In the genomic region with DNA sequence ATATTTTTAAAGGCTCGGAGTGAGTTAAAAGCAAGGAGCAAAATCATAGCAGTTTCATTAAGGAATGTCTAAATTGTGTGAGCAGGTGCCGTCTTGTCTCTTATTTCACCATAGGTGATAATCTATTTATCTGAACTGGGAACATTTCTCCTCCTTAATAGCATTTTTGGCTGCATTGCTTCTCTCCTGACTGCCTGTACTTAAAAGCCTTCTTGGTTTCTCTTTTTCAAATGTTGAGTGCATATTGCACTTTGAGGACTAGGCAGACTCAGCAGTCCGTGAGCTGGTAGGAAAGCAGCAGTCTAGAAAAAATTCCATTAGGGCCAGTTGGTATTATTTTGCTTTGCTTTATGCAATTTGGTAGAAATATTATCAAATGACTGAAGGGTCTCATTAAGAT, we compare ENCODE assay signal across 26 cellular contexts.
DNase-seq lines count a peak whose midpoint lies in the region; ATAC-seq, FAIRE-seq and TF ChIP-seq lines count a peak whose summit lies in the region.
"Had no signal": no experiment of that assay in that cellular context is flagged by ENCODE, and none has a peak within 500 bp of the region (broad histone marks: within the 10 kb centered on the region; RNA-seq: fewer than 3 reads in every experiment).

No MANE protein-coding gene starts in this region.

- POLR2A ChIA-PET in SK-N-SH (lab: Yijun Ruan, JAX), result no interaction called here
- POLR2A ChIA-PET in H1 (lab: Charles Lee; ENCODE audit: partially characterized antibody), result no interaction called here

- H3F3A ChIP-seq in SK-N-SH (replicated peaks; ENCODE audit: insufficient read depth), result no peaks in the 10 kb centered on the region

- H3K9me3 ChIP-seq in SK-N-SH (no peaks in the 10 kb centered on the region), OCI-LY3 (ENCODE audit: insufficient read depth, low read length) (no peaks in the 10 kb centered on the region), H1 (ENCODE audit: insufficient read depth in 2 of 2, low read depth in 1 of 2, low read length in 1 of 2) (no peaks in the 10 kb centered on the region), stomach smooth muscle (ENCODE audit: control insufficient read depth in 2 of 2, low read length in 2 of 2) (no peaks in the 10 kb centered on the region)
- H3K9me3 ChIP-seq: Caco-2, Peyer's patch had no signal

- FAIRE-seq in H1 (lab: Jason Lieb, UNC), result no peak
- FAIRE-seq: GM12891, H54, HepG2, K562 had no signal

- DNase-seq in SK-N-SH, result no peak
- no peak for DNase-seq in H1 (ENCODE audit: low read depth in 1 of 2, low spot score in 2 of 2)
- DNase-seq in KG1 (lab: John Stamatoyannopoulos, UW), result no peak
- no peak for DNase-seq in dedifferentiated amniotic fluid mesenchymal stem cell (ENCODE audit: extremely low spot score)
- DNase-seq in NCI-H1930 (lab: John Stamatoyannopoulos, UW), result no peak
- DNase-seq: Caco-2; CD4-positive, alpha-beta memory T cell; GF-D8; MV-4-11; NCI-H1105; NCI-H1436 treated with DMSO at 0.1 percent for 48 hours; NCI-H187 treated with DMSO at 0.1 percent for 48 hours; NCI-H2107; NCI-H345; NCI-H510A treated with DMSO at 0.1 percent for 48 hours; NCI-H774; Peyer's patch; SHP77 treated with DMSO at 0.1 percent for 48 hours; SW 1271 had no signal

- H4K20me1 ChIP-seq in SK-N-SH (ENCODE audit: insufficient read depth), result no peaks in the 10 kb centered on the region
- no peaks in the 10 kb centered on the region for H4K20me1 ChIP-seq in OCI-LY3 (ENCODE audit: insufficient read depth, low read length)
- no peaks in the 10 kb centered on the region for H4K20me1 ChIP-seq in H1 (replicated peaks in 1 of 2; ENCODE audit: control insufficient read depth in 1 of 2, insufficient read depth in 2 of 2, low read length in 2 of 2)

- H3K4me3 ChIP-seq in SK-N-SH (ENCODE audit: low read depth in 2 of 2, low read length in 1 of 2), result no peak overlapping the region
- H3K4me3 ChIP-seq in OCI-LY3 (ENCODE audit: low read length), result peak overlapping the region; percentile 5
- no peak overlapping the region for H3K4me3 ChIP-seq in H1 (ENCODE audit: extremely low read depth in 1 of 4, insufficient read depth in 2 of 4, low read depth in 3 of 4, low read length in 4 of 4)
- peak overlapping the region; percentile 31 to 58 for H3K4me3 ChIP-seq in stomach smooth muscle (ENCODE audit: low read length in 2 of 2)
- H3K4me3 ChIP-seq: K562, Peyer's patch had no signal

- no peak overlapping the region for H3K23ac ChIP-seq in H1 (ENCODE audit: insufficient read length)

- TF ChIP-seq CTCF in SK-N-SH (IDR thresholded peaks at IDR 0.05) (no peak), OCI-LY3 (IDR thresholded peaks at IDR 0.05; ENCODE audit: low read depth, low read length) (no peak), H1 (IDR thresholded peaks at IDR 0.05; ENCODE audit: control extremely low read depth in 1 of 3, insufficient read depth in 1 of 3, low read depth in 1 of 3, low read length in 3 of 3) (no peak)

- H3K27ac ChIP-seq in SK-N-SH (ENCODE audit: low read depth in 2 of 2, low read length in 1 of 2), result no peak overlapping the region
- H3K27ac ChIP-seq in OCI-LY3 (ENCODE audit: low read length), result no peak overlapping the region
- no peak overlapping the region for H3K27ac ChIP-seq in H1 (ENCODE audit: low read depth, low read length)
- H3K27ac ChIP-seq in stomach smooth muscle (ENCODE audit: low read length), result no peak overlapping the region
- H3K27ac ChIP-seq: Peyer's patch had no signal

- H3K9ac ChIP-seq in SK-N-SH, result no peak overlapping the region
- H3K9ac ChIP-seq in OCI-LY3 (ENCODE audit: low read length), result no peak overlapping the region
- H3K9ac ChIP-seq in H1 (replicated peaks in 1 of 4; ENCODE audit: extremely low read depth in 1 of 4, low read depth in 3 of 4, low read length in 3 of 4), result no peak overlapping the region
- no peak overlapping the region for H3K9ac ChIP-seq in stomach smooth muscle (ENCODE audit: low read length in 2 of 2)

- no peak overlapping the region for H2BK12ac ChIP-seq in H1 (ENCODE audit: low read depth, low read length)

- CTCF ChIA-PET in SK-N-SH (lab: Yijun Ruan, JAX), result interaction anchor here (1.0 kb wide), 1 partner anchor 8 kb away, joined by 4 read pairs; no protein-coding TSS in a partner anchor
- CTCF ChIA-PET in H1 (lab: Charles Lee; ENCODE audit: partially characterized antibody), result no interaction called here

- H3K36me3 ChIP-seq in SK-N-SH (replicated peaks in 1 of 2; ENCODE audit: control insufficient read depth in 1 of 2, insufficient read depth in 2 of 2, low read length in 1 of 2) (no peaks in the 10 kb centered on the region), OCI-LY3 (replicated peaks; ENCODE audit: low read depth, low read length) (no peaks in the 10 kb centered on the region), H1 (ENCODE audit: control insufficient read depth in 2 of 4, insufficient read depth in 4 of 4, low read length in 3 of 4) (no peaks in the 10 kb centered on the region), stomach smooth muscle (ENCODE audit: control insufficient read depth in 2 of 2, insufficient read depth in 2 of 2, low read length in 2 of 2) (no peaks in the 10 kb centered on the region)
- H3K36me3 ChIP-seq: Peyer's patch had no signal

- H3K23me2 ChIP-seq in H1 (ENCODE audit: low read depth, low read length), result no peaks in the 10 kb centered on the region

- no peak overlapping the region for H2BK15ac ChIP-seq in H1 (ENCODE audit: low read length)

- WGBS in SK-N-SH (ENCODE audit: low lambda C conversion rate), result 60% methylated on average over 3 of the region's 3 CpGs
- WGBS in H1 (ENCODE audit: extremely low coverage in 1 of 2, insufficient coverage in 1 of 2, insufficient read length in 1 of 2, insufficient replicate concordance in 2 of 2, low coverage in 1 of 2, low lambda C conversion rate in 2 of 2, missing lambda C conversion rate in 1 of 2), 2 experiments, result 92% methylated on average over 3 of the region's 3 CpGs; no CpG with 5 or more reads in 1 of the 2 experiments

- H3K56ac ChIP-seq in H1 (replicated peaks; ENCODE audit: insufficient read length, low read depth, low read length), result no peak overlapping the region

- TF ChIP-seq POLR2A in H1 (IDR thresholded peaks at IDR 0.05; ENCODE audit: control extremely low read depth in 1 of 2, low read depth in 2 of 2, low read length in 2 of 2), result no peak

- no peak overlapping the region for H4K5ac ChIP-seq in H1 (ENCODE audit: insufficient read length, low read depth, low read length)

- no peak overlapping the region for H2BK20ac ChIP-seq in H1 (ENCODE audit: low read length)

- H3K79me2 ChIP-seq in SK-N-SH (ENCODE audit: insufficient read depth), result no peaks in the 10 kb centered on the region
- H3K79me2 ChIP-seq in OCI-LY3 (ENCODE audit: low read length), result no peaks in the 10 kb centered on the region
- no peaks in the 10 kb centered on the region for H3K79me2 ChIP-seq in H1 (ENCODE audit: control insufficient read depth in 1 of 2, insufficient read depth in 2 of 2, low read length in 2 of 2)

- H2AFZ ChIP-seq in SK-N-SH (ENCODE audit: low read depth), result no peak overlapping the region
- no peak overlapping the region for H2AFZ ChIP-seq in OCI-LY3 (ENCODE audit: low read depth, low read length)
- H2AFZ ChIP-seq in H1 (ENCODE audit: low read length), result 0 out of 2 replicates have a peak overlapping the region, but pooled peaks have one; percentile 16

- H3K4me2 ChIP-seq in SK-N-SH (no peak overlapping the region), OCI-LY3 (ENCODE audit: low read length) (peak overlapping the region; percentile 51), H1 (ENCODE audit: insufficient read depth in 1 of 2, low read depth in 2 of 2, low read length in 2 of 2) (no peak overlapping the region)

- H3K4me1 ChIP-seq in SK-N-SH (ENCODE audit: control insufficient read depth in 1 of 2, insufficient read depth in 2 of 2, low read depth in 1 of 2, low read length in 1 of 2) (no peaks in the 10 kb centered on the region; a peak in 1 of 4 replicates), OCI-LY3 (ENCODE audit: low read length) (peaks cover 16% of the 10 kb centered on the region), H1 (replicated peaks in 1 of 4; ENCODE audit: control insufficient read depth in 3 of 4, insufficient read depth in 4 of 4, low read length in 3 of 4) (peaks cover 0 to 2% (median 0%) of the 10 kb centered on the region in 4 experiments; a peak in 1 of 7 replicates), stomach smooth muscle (ENCODE audit: control insufficient read depth, insufficient read depth, low read length) (no peaks in the 10 kb centered on the region)
- H3K4me1 ChIP-seq: Caco-2, Peyer's patch had no signal

- no peaks in the 10 kb centered on the region for H3K9me2 ChIP-seq in SK-N-SH

- TF ChIP-seq EP300 in SK-N-SH (IDR thresholded peaks at IDR 0.05; ENCODE audit: borderline replicate concordance in 1 of 2, low read depth in 1 of 2, low read length in 1 of 2) (no peak), H1 (IDR thresholded peaks at IDR 0.05; ENCODE audit: borderline replicate concordance in 1 of 2, low read depth in 2 of 2, low read length in 2 of 2) (no peak)

- H4K91ac ChIP-seq in H1 (replicated peaks; ENCODE audit: insufficient read length, low read length), result no peak overlapping the region

- H3K79me1 ChIP-seq in H1 (ENCODE audit: low read depth, low read length), result no peaks in the 10 kb centered on the region

- no peak overlapping the region for H2AK5ac ChIP-seq in H1 (ENCODE audit: low read depth, low read length)

- H2BK5ac ChIP-seq in H1 (ENCODE audit: low read depth, low read length), result no peak overlapping the region

- TF ChIP-seq RAD21 in SK-N-SH (IDR thresholded peaks at IDR 0.05; ENCODE audit: low read length), result no peak
- TF ChIP-seq RAD21 in H1 (IDR thresholded peaks at IDR 0.05 in 1 of 2, conservative IDR thresholded peaks at IDR 0.05 in 1 of 2; ENCODE audit: low read depth in 2 of 2, low read length in 2 of 2), result no peak

- no peak overlapping the region for H3K4ac ChIP-seq in H1 (replicated peaks; ENCODE audit: insufficient read length, low read depth, low read length)

- no peak overlapping the region for H4K8ac ChIP-seq in H1 (ENCODE audit: extremely low read depth, insufficient read depth, low read length)

- H3K27me3 ChIP-seq in SK-N-SH (ENCODE audit: insufficient read depth) (no peaks in the 10 kb centered on the region), OCI-LY3 (ENCODE audit: low read depth, low read length) (no peaks in the 10 kb centered on the region), H1 (replicated peaks in 1 of 4; ENCODE audit: control insufficient read depth in 3 of 4, extremely low read depth in 1 of 4, insufficient read depth in 3 of 4, low read length in 3 of 4) (no peaks in the 10 kb centered on the region), stomach smooth muscle (ENCODE audit: control insufficient read depth in 1 of 2, insufficient read depth in 2 of 2, low read length in 2 of 2) (no peaks in the 10 kb centered on the region)
- H3K27me3 ChIP-seq: Peyer's patch had no signal

- H2BK120ac ChIP-seq in H1 (replicated peaks; ENCODE audit: low read depth, low read length), result no peak overlapping the region

- ATAC-seq in SK-N-SH treated with all-trans-retinoic acid at 6 μM for 48 hours, result no peak
- ATAC-seq: HepG2, K562 had no signal

- no peak overlapping the region for H3K18ac ChIP-seq in H1 (ENCODE audit: extremely low read depth, low read length)

- no peak overlapping the region for H3K14ac ChIP-seq in H1 (ENCODE audit: insufficient read length)

TF ChIP-seq in SK-N-SH treated with all-trans-retinoic acid at 6 μM for 48 hours, 23 proteins besides CTCF, POLR2A, EP300 and RAD21 (continues in another document):
- TF ChIP-seq ISL1 (CRISPR knock-in tag; IDR thresholded peaks at IDR 0.05), result peak; percentile 88

Comparison
In these comparisons a context has a peak if more than half of its experiments do, and no peak if none do; other contexts are left out.
1. H3K4me3 ChIP-seq: peak in OCI-LY3 (single experiment) and stomach smooth muscle (2 of 2); none in SK-N-SH (0 of 2) and H1 (0 of 4).